ENCODE assay signal across 8 cellular contexts in the genomic region with DNA sequence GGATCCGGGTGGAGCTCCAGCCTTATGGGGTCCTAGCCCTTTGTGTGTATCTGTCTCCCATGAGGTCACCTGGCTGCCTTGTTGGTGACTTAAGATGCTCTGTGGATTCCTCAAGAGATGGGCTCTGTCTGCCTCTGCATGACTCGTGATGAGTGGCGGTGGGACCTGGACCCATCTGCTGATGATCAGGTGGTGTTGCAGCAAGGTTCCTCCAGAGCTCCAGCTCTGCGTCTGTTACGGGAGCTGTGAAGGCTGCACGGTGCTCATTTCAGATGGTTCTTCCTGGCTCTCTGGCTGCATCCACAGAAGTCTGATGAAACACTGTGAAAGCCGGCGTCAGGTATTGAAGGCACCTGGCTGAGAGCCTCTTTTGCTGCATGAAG. TPM values are rescaled to one million over a fixed set of nuclear protein-coding genes. Genes with fewer than 3 reads are reported as not detected.
A peak's percentile ranks its signal among the peaks of the same experiment; 100 is the strongest.
DNase-seq lines count a peak whose midpoint lies in the region; ATAC-seq, FAIRE-seq and TF ChIP-seq lines count a peak whose summit lies in the region.

No MANE protein-coding gene starts in this region.

- H3K27me3 ChIP-seq in MG63, result no peaks in the 10 kb centered on the region
- no peaks in the 10 kb centered on the region for H3K27me3 ChIP-seq in neural cell (ENCODE audit: insufficient read depth, low read depth, low read length)

- peaks cover 2% of the 10 kb centered on the region for H3K9me3 Mint-ChIP-seq in Calu3 (ENCODE audit: low read depth, unreplicated experiment)
- no peaks in the 10 kb centered on the region for H3K9me3 Mint-ChIP-seq in central memory CD8-positive, alpha-beta T cell

- no peak for ATAC-seq in central memory CD8-positive, alpha-beta T cell (replicated peaks; ENCODE audit: extremely low read depth, poor library complexity, severe bottlenecking)
- no peak for ATAC-seq in HG03521 (IDR thresholded peaks at IDR 0.05; ENCODE audit: unreplicated experiment)

- H3K9me3 ChIP-seq in MG63 (no peaks in the 10 kb centered on the region), neural cell (ENCODE audit: low read length) (no peaks in the 10 kb centered on the region), OCI-LY7 (ENCODE audit: low read length) (no peaks in the 10 kb centered on the region)

- FAIRE-seq in GM19239 (lab: Jason Lieb, UNC), result no peak

- H3K4me2 ChIP-seq in neural cell (ENCODE audit: low read length), result peak overlapping the region; percentile 86
- H3K4me2 ChIP-seq in OCI-LY7 (ENCODE audit: low read length), result no peak overlapping the region

- H3K36me3 Mint-ChIP-seq in Calu3 (ENCODE audit: insufficient read depth, unreplicated experiment), result peaks cover 43% of the 10 kb centered on the region
- H3K36me3 Mint-ChIP-seq in central memory CD8-positive, alpha-beta T cell (ENCODE audit: insufficient read depth), result peaks cover 7% of the 10 kb centered on the region

- no peak for TF ChIP-seq CTCF in Calu3 (IDR thresholded peaks at IDR 0.05; ENCODE audit: unreplicated experiment)
- no peak for TF ChIP-seq CTCF in neural cell (IDR thresholded peaks at IDR 0.05; ENCODE audit: poor library complexity, severe bottlenecking)
- no peak for TF ChIP-seq CTCF in OCI-LY7 (conservative IDR thresholded peaks at IDR 0.05; ENCODE audit: low read length)

- no peak for TF ChIP-seq EP300 in neural cell (conservative IDR thresholded peaks at IDR 0.05; ENCODE audit: poor library complexity, severe bottlenecking)

- intact Hi-C loops in Calu3 (cut with micrococcal nuclease; ENCODE audit: unreplicated experiment) (loop anchor here (10.0 kb wide), 1 partner anchor 101 kb away; no protein-coding TSS in a partner anchor), OCI-LY7 (cut with micrococcal nuclease; ENCODE audit: unreplicated experiment) (no loop called here)

- H3K4me3 ChIP-seq in MG63 (no peak overlapping the region), neural cell (ENCODE audit: low read length) (peak overlapping the region; percentile 95), OCI-LY7 (ENCODE audit: low read depth, low read length, poor library complexity, severe bottlenecking) (no peak overlapping the region)

- POLR2A ChIA-PET in OCI-LY7 (lab: Charles Lee), result interaction anchor here (0.6 kb wide), 1 partner anchor 22 kb away, joined by 3 read pairs; no protein-coding TSS in a partner anchor

- H3K79me2 ChIP-seq in neural cell (replicated peaks; ENCODE audit: insufficient read depth, low read length), result peaks cover 58% of the 10 kb centered on the region
- no peaks in the 10 kb centered on the region for H3K79me2 ChIP-seq in OCI-LY7 (ENCODE audit: insufficient read depth, low read depth, low read length)

- peak overlapping the region; percentile 62 for H3K27ac Mint-ChIP-seq in Calu3 (ENCODE audit: unreplicated experiment)
- H3K27ac Mint-ChIP-seq in central memory CD8-positive, alpha-beta T cell (ENCODE audit: low read depth), result no peak overlapping the region

- H3K27ac ChIP-seq in neural cell (ENCODE audit: low read length), result no peak overlapping the region
- H3K27ac ChIP-seq in OCI-LY7 (ENCODE audit: low read depth, low read length, poor library complexity, severe bottlenecking), result no peak overlapping the region

- TF ChIP-seq RAD21 in neural cell (conservative IDR thresholded peaks at IDR 0.05), result no peak

- no peaks in the 10 kb centered on the region for H3F3A ChIP-seq in neural cell (ENCODE audit: insufficient read depth, low read length, poor library complexity, severe bottlenecking)

- H3K9me2 ChIP-seq in neural cell (ENCODE audit: insufficient read depth, low read length) (no peaks in the 10 kb centered on the region), OCI-LY7 (ENCODE audit: insufficient read depth, low read length) (no peaks in the 10 kb centered on the region)

- no peak overlapping the region for H3K9ac ChIP-seq in neural cell (ENCODE audit: low read length)

- H3K4me1 ChIP-seq in OCI-LY7 (ENCODE audit: insufficient read depth, low read length, poor library complexity, severe bottlenecking), result no peaks in the 10 kb centered on the region

- CTCF ChIA-PET in Calu3 (lab: Charles Lee) (interaction anchor here (0.7 kb wide), 1 partner anchor 1945 kb away, joined by 3 read pairs; no protein-coding TSS in a partner anchor), OCI-LY7 (lab: Charles Lee; ENCODE audit: unreplicated experiment) (no interaction called here)

- no peaks in the 10 kb centered on the region for H3K27me3 Mint-ChIP-seq in Calu3 (ENCODE audit: unreplicated experiment)
- H3K27me3 Mint-ChIP-seq in central memory CD8-positive, alpha-beta T cell, result peaks cover 34% of the 10 kb centered on the region

- H3K36me3 ChIP-seq in MG63 (no peaks in the 10 kb centered on the region), neural cell (ENCODE audit: insufficient read depth, low read length) (no peaks in the 10 kb centered on the region), OCI-LY7 (ENCODE audit: insufficient read depth, low read length) (no peaks in the 10 kb centered on the region)

- H4K20me1 ChIP-seq in neural cell (ENCODE audit: insufficient read depth) (peaks cover 3% of the 10 kb centered on the region), OCI-LY7 (ENCODE audit: insufficient read depth, low read length) (no peaks in the 10 kb centered on the region)

- H2AFZ ChIP-seq in neural cell (ENCODE audit: low read depth, low read length) (no peak overlapping the region), OCI-LY7 (ENCODE audit: low read length) (no peak overlapping the region)

- peaks cover 37% of the 10 kb centered on the region for H3K4me1 Mint-ChIP-seq in Calu3 (ENCODE audit: low read depth, unreplicated experiment)
- peaks cover 25% of the 10 kb centered on the region for H3K4me1 Mint-ChIP-seq in central memory CD8-positive, alpha-beta T cell

- DNase-seq in Calu3, result peak; percentile 13
- peak; percentile 78 for DNase-seq in MG63
- no peak for DNase-seq in central memory CD8-positive, alpha-beta T cell (ENCODE audit: low spot score in 2 of 2)
- no peak for DNase-seq in OCI-LY7 (ENCODE audit: low spot score)
- no peak for DNase-seq in GM19239 (ENCODE audit: insufficient read length, low spot score)
- DNase-seq in AML-193 (lab: John Stamatoyannopoulos, UW), result no peak

- peak overlapping the region; percentile 79 for H3K4me3 Mint-ChIP-seq in Calu3 (ENCODE audit: low read depth, unreplicated experiment)
- H3K4me3 Mint-ChIP-seq in central memory CD8-positive, alpha-beta T cell, result peak overlapping the region; percentile 76

- BruUV-seq in Calu3 (replicated peaks; lab: Mats Ljungman, UMichigan) (no TSS peak), OCI-LY7 (replicated peaks; lab: Mats Ljungman, UMichigan) (no TSS peak)

TF ChIP-seq in neural cell, 6 proteins besides CTCF, POLR2A, EP300 and RAD21:
- no peak for TF ChIP-seq EZH2 (IDR thresholded peaks at IDR 0.05; ENCODE audit: borderline replicate concordance, insufficient read depth, low read length, poor library complexity, severe bottlenecking)
- TF ChIP-seq TAF1 (IDR thresholded peaks at IDR 0.05; ENCODE audit: low read depth), result no peak
- no peak for TF ChIP-seq SMC3 (conservative IDR thresholded peaks at IDR 0.05; ENCODE audit: poor library complexity)
- TF ChIP-seq MXI1 (conservative IDR thresholded peaks at IDR 0.05; ENCODE audit: poor library complexity, severe bottlenecking), result no peak
- TF ChIP-seq, protein P1, sequence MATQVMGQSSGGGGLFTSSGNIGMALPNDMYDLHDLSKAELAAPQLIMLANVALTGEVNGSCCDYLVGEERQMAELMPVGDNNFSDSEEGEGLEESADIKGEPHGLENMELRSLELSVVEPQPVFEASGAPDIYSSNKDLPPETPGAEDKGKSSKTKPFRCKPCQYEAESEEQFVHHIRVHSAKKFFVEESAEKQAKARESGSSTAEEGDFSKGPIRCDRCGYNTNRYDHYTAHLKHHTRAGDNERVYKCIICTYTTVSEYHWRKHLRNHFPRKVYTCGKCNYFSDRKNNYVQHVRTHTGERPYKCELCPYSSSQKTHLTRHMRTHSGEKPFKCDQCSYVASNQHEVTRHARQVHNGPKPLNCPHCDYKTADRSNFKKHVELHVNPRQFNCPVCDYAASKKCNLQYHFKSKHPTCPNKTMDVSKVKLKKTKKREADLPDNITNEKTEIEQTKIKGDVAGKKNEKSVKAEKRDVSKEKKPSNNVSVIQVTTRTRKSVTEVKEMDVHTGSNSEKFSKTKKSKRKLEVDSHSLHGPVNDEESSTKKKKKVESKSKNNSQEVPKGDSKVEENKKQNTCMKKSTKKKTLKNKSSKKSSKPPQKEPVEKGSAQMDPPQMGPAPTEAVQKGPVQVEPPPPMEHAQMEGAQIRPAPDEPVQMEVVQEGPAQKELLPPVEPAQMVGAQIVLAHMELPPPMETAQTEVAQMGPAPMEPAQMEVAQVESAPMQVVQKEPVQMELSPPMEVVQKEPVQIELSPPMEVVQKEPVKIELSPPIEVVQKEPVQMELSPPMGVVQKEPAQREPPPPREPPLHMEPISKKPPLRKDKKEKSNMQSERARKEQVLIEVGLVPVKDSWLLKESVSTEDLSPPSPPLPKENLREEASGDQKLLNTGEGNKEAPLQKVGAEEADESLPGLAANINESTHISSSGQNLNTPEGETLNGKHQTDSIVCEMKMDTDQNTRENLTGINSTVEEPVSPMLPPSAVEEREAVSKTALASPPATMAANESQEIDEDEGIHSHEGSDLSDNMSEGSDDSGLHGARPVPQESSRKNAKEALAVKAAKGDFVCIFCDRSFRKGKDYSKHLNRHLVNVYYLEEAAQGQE (IDR thresholded peaks at IDR 0.05; ENCODE audit: borderline replicate concordance), result no peak
- TF ChIP-seq POLR2AphosphoS5 (IDR thresholded peaks at IDR 0.05), result no peak

RNA-seq across cellular contexts. Expression of gene AGAP1, which starts 2.4 kb away (rescaled TPM):
- total RNA-seq in Calu3 (2022), result 56.4 and 63.8 TPM in 2 replicates
- total RNA-seq in MG63 (2014; rRNA removed; shearing (Covaris generic); ENCODE audit: low replicate concordance), result 5.8 and 8.8 TPM in 2 replicates
- polyA plus RNA-seq in neural cell, result 17.4 and 21.9 TPM in 2 replicates
- polyA minus RNA-seq in neural cell, result 74.5 and 87.4 TPM in 2 replicates
- not detected in 2 replicates for total RNA-seq in OCI-LY7 (2014; rRNA removed; shearing (Covaris generic))
- not detected in 2 replicates for total RNA-seq in OCI-LY7 (2022)

Comparison
In these comparisons a context has a peak if more than half of its experiments do, and no peak if none do; other contexts are left out.
1. DNase-seq: peak in Calu3 (single experiment) and MG63 (single experiment); none in central memory CD8-positive, alpha-beta T cell (0 of 2), OCI-LY7 (single experiment), GM19239 (single experiment) and AML-193 (0 of 2).